In the genomic region with DNA sequence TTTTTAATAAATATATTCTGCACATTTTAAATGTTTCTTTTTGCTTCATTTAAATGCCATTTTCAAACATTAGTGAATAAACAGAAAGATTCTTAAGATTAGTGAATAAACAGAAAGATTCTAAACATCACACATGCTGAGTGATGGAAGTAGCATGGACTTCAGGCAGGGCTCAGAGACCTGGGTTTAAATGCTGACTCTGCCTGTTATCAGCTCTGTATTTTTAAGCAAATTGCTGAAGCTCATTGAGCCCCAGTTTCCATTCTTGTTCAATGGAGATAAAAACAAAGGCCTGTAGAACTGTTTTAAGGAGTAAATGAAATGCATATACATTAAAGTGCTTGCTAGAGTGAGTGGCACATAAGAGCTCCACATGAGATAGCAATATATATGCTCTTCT, we compare ENCODE assay signal across 33 cellular contexts. TPM values are rescaled to one million over a fixed set of nuclear protein-coding genes. Genes with fewer than 3 reads are reported as not detected.
"Had no signal": no experiment of that assay in that cellular context is flagged by ENCODE, and none has a peak within 500 bp of the region (broad histone marks: within the 10 kb centered on the region; RNA-seq: fewer than 3 reads in every experiment).

No MANE protein-coding gene starts in this region.

- H3K27me3 ChIP-seq: brain microvascular endothelial cell, hepatocyte had no signal

- H3K4me3 ChIP-seq: esophagus muscularis mucosa, gastrocnemius medialis, heart right ventricle, hepatocyte had no signal

- H3K36me3 ChIP-seq: brain microvascular endothelial cell, esophagus muscularis mucosa, gastrocnemius medialis, heart right ventricle, WERI-Rb-1 had no signal

- H3K27ac Mint-ChIP-seq: activated CD4-positive, alpha-beta memory T cell treated with anti-CD3 and anti-CD28 coated beads, Interleukin-2, amount 10 ng/mL, durations not matched to agents 7 days and 5 days; activated CD4-positive, alpha-beta T cell treated with anti-CD3 and anti-CD28 coated beads for 36 hours; activated CD4-positive, alpha-beta T cell treated with anti-CD3 and anti-CD28 coated beads, Interleukin-2, amount 10 ng/mL, durations not matched to agents 7 days and 5 days; activated naive CD8-positive, alpha-beta T cell; activated T-cell treated with anti-CD3 and anti-CD28 coated beads, Interleukin-2, amount 50 U/mL, for 24 hours; activated T-helper 17 cell treated with anti-CD3 and anti-CD28 coated beads, Interleukin-2, amount 50 U/mL, for 72 hours; effector memory CD8-positive, alpha-beta T cell; T-helper 17 cell; T-helper 2 cell treated with Interferon-gamma antibody and Interleukin-4, amounts not matched to agents 5 μg/mL and 100 μg/mL, for 36 hours had no signal

- H3K4me1 ChIP-seq: esophagus muscularis mucosa, foreskin keratinocyte, gastrocnemius medialis, heart right ventricle had no signal

- H3K4me3 Mint-ChIP-seq: activated CD4-positive, alpha-beta memory T cell treated with anti-CD3 and anti-CD28 coated beads, Interleukin-2, amount 10 ng/mL, durations not matched to agents 7 days and 5 days; activated CD4-positive, alpha-beta T cell treated with anti-CD3 and anti-CD28 coated beads for 36 hours; activated CD4-positive, alpha-beta T cell treated with anti-CD3 and anti-CD28 coated beads, Interleukin-2, amount 10 ng/mL, durations not matched to agents 7 days and 5 days; activated naive CD8-positive, alpha-beta T cell; activated T-cell treated with anti-CD3 and anti-CD28 coated beads, Interleukin-2, amount 50 U/mL, for 24 hours; activated T-helper 17 cell treated with anti-CD3 and anti-CD28 coated beads, Interleukin-2, amount 50 U/mL, for 72 hours; effector memory CD8-positive, alpha-beta T cell; T-helper 17 cell; T-helper 2 cell treated with Interferon-gamma antibody and Interleukin-4, amounts not matched to agents 5 μg/mL and 100 μg/mL, for 36 hours had no signal

- H3K9me3 Mint-ChIP-seq: activated CD4-positive, alpha-beta memory T cell treated with anti-CD3 and anti-CD28 coated beads, Interleukin-2, amount 10 ng/mL, durations not matched to agents 7 days and 5 days; activated CD4-positive, alpha-beta T cell treated with anti-CD3 and anti-CD28 coated beads, Interleukin-2, amount 10 ng/mL, durations not matched to agents 7 days and 5 days; activated T-cell treated with anti-CD3 and anti-CD28 coated beads, Interleukin-2, amount 50 U/mL, for 24 hours; activated T-helper 17 cell treated with anti-CD3 and anti-CD28 coated beads, Interleukin-2, amount 50 U/mL, for 72 hours; effector memory CD8-positive, alpha-beta T cell; T-helper 2 cell treated with Interferon-gamma antibody and Interleukin-4, amounts not matched to agents 5 μg/mL and 100 μg/mL, for 36 hours had no signal

- H3K4me1 Mint-ChIP-seq: activated CD4-positive, alpha-beta memory T cell treated with anti-CD3 and anti-CD28 coated beads, Interleukin-2, amount 10 ng/mL, durations not matched to agents 7 days and 5 days; activated CD4-positive, alpha-beta T cell treated with anti-CD3 and anti-CD28 coated beads for 36 hours; activated CD4-positive, alpha-beta T cell treated with anti-CD3 and anti-CD28 coated beads, Interleukin-2, amount 10 ng/mL, durations not matched to agents 7 days and 5 days; activated T-helper 17 cell treated with anti-CD3 and anti-CD28 coated beads, Interleukin-2, amount 50 U/mL, for 72 hours; T-helper 17 cell had no signal

- H3K9me3 ChIP-seq: esophagus muscularis mucosa, gastrocnemius medialis, heart right ventricle had no signal

- H3K36me3 Mint-ChIP-seq: activated naive CD8-positive, alpha-beta T cell had no signal

- H3K27ac ChIP-seq: brain microvascular endothelial cell, esophagus muscularis mucosa, foreskin keratinocyte, gastrocnemius medialis, heart right ventricle, hepatocyte, WERI-Rb-1 had no signal

- DNase-seq: activated CD4-positive, alpha-beta memory T cell treated with anti-CD3 and anti-CD28 coated beads, Interleukin-2, amount 10 ng/mL, durations not matched to agents 7 days and 5 days; activated CD4-positive, alpha-beta T cell treated with anti-CD3 and anti-CD28 coated beads for 36 hours; activated CD4-positive, alpha-beta T cell treated with anti-CD3 and anti-CD28 coated beads, Interleukin-2, amount 10 ng/mL, durations not matched to agents 7 days and 5 days; activated CD4-positive, alpha-beta T cell treated with anti-CD3 and anti-CD28 coated beads, Interleukin-2, amount 50 U/mL, for 4 hours; activated CD4-positive, CD25-positive, alpha-beta regulatory T cell; activated CD4-positive, CD25-positive, alpha-beta regulatory T cell treated with anti-CD3 and anti-CD28 coated beads, Interleukin-2, amount 50 U/mL, for 72 hours; activated CD8-positive, alpha-beta memory T cell treated with anti-CD3 and anti-CD28 coated beads, Interleukin-2, amount 50 U/mL, for 48 hours; activated effector memory CD4-positive, alpha-beta T cell treated with Interleukin-2 at 50 U/mL for 16 hours; activated gamma-delta T cell treated with Interleukin-2 at 50 U/mL for 16 hours; activated naive CD4-positive, alpha-beta T cell treated with anti-CD3 and anti-CD28 coated beads, Interleukin-2, amount 50 U/mL, for 16 hours; activated naive CD4-positive, alpha-beta T cell treated with Interleukin-2 at 50 U/mL for 16 hours; activated T-cell treated with anti-CD3 and anti-CD28 coated beads for 4 hours; activated T-cell treated with anti-CD3 and anti-CD28 coated beads, Interleukin-2, amount 50 U/mL, for 24 hours; amniotic stem cell; anterior cingulate cortex; brain microvascular endothelial cell; cortex of kidney; dermis blood vessel endothelial cell; effector CD4-positive, alpha-beta T cell; effector memory CD8-positive, alpha-beta T cell; erythroblast; foreskin keratinocyte; gastrocnemius medialis; glutamatergic neuron; heart right ventricle; T-helper 17 cell; T1000; WERI-Rb-1 had no signal

- ATAC-seq: activated CD4-positive, alpha-beta T cell treated with anti-CD3 and anti-CD28 coated beads for 36 hours; activated T-helper 17 cell treated with anti-CD3 and anti-CD28 coated beads, Interleukin-2, amount 50 U/mL, for 72 hours; effector memory CD8-positive, alpha-beta T cell; foreskin keratinocyte; gastrocnemius medialis; heart right ventricle; T-helper 17 cell had no signal

RNA-seq across cellular contexts. Expression of a gene that starts 8.1 kb away (rescaled TPM):
- total RNA-seq: activated CD4-positive, alpha-beta T cell treated with anti-CD3 and anti-CD28 coated beads, Interleukin-2, amount 10 ng/mL, durations not matched to agents 7 days and 5 days; T-helper 17 cell had no signal
- polyA plus RNA-seq: hepatocyte had no signal
